In the genomic region with DNA sequence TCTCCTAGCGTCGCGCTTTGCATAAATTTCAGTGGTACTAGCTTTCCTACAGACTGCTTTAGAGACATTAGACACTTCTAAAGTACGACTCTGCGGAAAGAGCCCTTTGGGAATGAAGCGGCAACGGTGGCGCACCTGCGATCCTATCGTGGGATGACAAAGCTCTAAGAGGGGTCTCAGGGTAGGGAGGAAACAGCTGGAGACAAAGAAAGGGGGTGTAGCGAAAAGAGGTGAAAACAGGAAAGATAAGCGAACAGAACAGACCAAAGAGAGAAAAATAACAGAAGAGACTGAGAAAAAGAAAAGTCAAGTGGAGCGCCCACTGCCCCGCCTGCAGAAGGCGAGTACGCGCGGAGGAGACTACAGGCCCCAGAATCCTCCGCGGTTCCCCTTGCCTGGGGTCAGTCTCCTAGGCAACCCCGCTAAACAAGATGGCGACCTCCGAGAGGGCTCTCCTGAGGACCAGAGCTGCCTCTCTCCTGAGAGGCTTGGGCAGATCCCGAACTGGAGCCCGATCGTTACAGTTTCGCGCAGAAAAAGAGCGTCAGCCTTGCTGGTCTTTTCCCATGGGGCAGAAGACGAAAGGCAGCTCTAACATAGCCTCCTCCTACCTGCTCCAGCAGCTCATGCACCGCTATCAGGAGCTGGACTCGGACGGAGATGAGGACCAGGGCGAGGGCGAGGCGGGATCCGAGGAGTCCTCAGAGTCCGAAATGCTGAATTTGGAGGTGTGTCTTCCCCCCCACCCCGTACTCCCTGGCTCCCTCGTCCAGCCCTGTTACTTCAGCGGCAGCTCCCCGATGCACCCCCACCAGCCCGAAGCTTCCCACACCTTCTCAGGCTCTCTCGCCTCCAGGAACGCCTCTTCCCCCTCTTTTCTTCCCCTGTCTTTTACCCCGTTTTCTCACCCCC, we compare ENCODE assay signal across 8 cellular contexts. TPM values are rescaled to one million over a fixed set of nuclear protein-coding genes. Genes with fewer than 3 reads are reported as not detected.
DNase-seq lines count a peak whose midpoint lies in the region; ATAC-seq, FAIRE-seq and TF ChIP-seq lines count a peak whose summit lies in the region.

A gene with protein sequence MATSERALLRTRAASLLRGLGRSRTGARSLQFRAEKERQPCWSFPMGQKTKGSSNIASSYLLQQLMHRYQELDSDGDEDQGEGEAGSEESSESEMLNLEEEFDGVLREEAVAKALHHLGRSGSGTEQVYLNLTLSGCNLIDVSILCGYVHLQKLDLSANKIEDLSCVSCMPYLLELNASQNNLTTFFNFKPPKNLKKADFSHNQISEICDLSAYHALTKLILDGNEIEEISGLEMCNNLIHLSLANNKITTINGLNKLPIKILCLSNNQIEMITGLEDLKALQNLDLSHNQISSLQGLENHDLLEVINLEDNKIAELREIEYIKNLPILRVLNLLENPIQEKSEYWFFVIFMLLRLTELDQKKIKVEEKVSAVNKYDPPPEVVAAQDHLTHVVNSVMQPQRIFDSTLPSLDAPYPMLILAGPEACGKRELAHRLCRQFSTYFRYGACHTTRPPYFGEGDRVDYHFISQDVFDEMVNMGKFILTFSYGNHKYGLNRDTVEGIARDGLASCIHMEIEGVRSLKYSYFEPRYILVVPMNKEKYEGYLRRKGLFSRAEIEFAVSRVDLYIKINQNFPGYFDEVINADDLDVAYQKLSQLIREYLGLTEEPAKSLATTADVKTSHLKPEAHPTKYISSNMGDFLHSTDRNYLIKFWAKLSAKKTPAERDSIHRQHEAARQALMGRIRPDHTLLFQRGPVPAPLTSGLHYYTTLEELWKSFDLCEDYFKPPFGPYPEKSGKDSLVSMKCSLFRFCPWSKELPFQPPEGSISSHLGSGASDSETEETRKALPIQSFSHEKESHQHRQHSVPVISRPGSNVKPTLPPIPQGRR (plus strand): TSS at position 404 of the 912 bp plus-strand sequence. CDS start 28 bp downstream, at position 432.

- TF ChIP-seq EP300 in HepG2 (IDR thresholded peaks at IDR 0.05; ENCODE audit: low read depth in 2 of 2, low read length in 2 of 2) = no peak
- TF ChIP-seq EP300 in HepG2 (CRISPR knock-in tag; IDR thresholded peaks at IDR 0.05; ENCODE audit: borderline replicate concordance) = no peak

- 10% methylated on average over 30 of the region's 46 CpGs for WGBS in HepG2 (ENCODE audit: low lambda C conversion rate)

- peak within 1 kb of the TSS; percentile 50; the same call in 1 of the 2 replicates for H3K9ac ChIP-seq in HepG2 (ENCODE audit: insufficient read depth, low read depth, low read length)

- POLR2A ChIA-PET in BJ (lab: Charles Lee) = no interaction called here
- POLR2A ChIA-PET in HepG2 (lab: Yijun Ruan, JAX) = interaction anchor here (1.2 kb wide), 1 partner anchor 14 kb away, joined by 3 read pairs; no protein-coding TSS in a partner anchor

- peak; percentile 10 for DNase-seq in BJ (ENCODE audit: low read depth)
- DNase-seq in NCI-H524 (lab: John Stamatoyannopoulos, UW) = peak; percentile 53 to 71
- peak; percentile 70 for DNase-seq in activated CD4-positive, alpha-beta T cell treated with anti-CD3 and anti-CD28 coated beads, Interleukin-2, amount 50 U/mL, for 1 hour
- peak; percentile 42 to 73 for DNase-seq in dermis microvascular lymphatic vessel endothelial cell (ENCODE audit: low read depth in 2 of 2)
- DNase-seq in HepG2 (ENCODE audit: low spot score) = peak; percentile 64
- DNase-seq in stimulated activated CD4-positive, alpha-beta T cell treated with anti-CD3 and anti-CD28 coated beads, Interleukin-1b, Interleukin-23, amount 100 ng/mL, for 48 hours = peak; percentile 79

- no peaks in the 10 kb centered on the region for H3K79me2 ChIP-seq in HepG2 (ENCODE audit: insufficient read depth, low read length)

- CTCF ChIA-PET in BJ (lab: Yijun Ruan, JAX) = interaction anchor here (2.0 kb wide), 1 partner anchor 14 kb away, joined by 14 read pairs; no protein-coding TSS in a partner anchor
- CTCF ChIA-PET in HepG2 (lab: Yijun Ruan, JAX; ENCODE audit: low intra/inter-chr PET ratio, low total read pairs) = no interaction called here

- peaks cover 2% of the 10 kb centered on the region; the same call in 1 of the 2 replicates for H3K27me3 ChIP-seq in BJ (ENCODE audit: control insufficient read depth, insufficient read depth, low read length)
- 0 out of 5 replicates have a peak, but pooled peaks cover 0 to 3% of the 10 kb centered on the region in 2 experiments for H3K27me3 ChIP-seq in HepG2 (ENCODE audit: control insufficient read depth in 1 of 2, insufficient read depth in 2 of 2, low read length in 2 of 2)

- no peak within 1 kb of the TSS for H2AFZ ChIP-seq in HepG2 (ENCODE audit: low read length)

- H3K4me2 ChIP-seq in HepG2 (ENCODE audit: low read depth, low read length) = peak within 1 kb of the TSS; percentile 93

- TF ChIP-seq CTCF in BJ (IDR thresholded peaks at IDR 0.05; ENCODE audit: insufficient read depth, low read depth, low read length) (no peak), HepG2 (CRISPR knock-in tag; IDR thresholded peaks at IDR 0.05) (no peak)

- no peak within 1 kb of the TSS for H3K27ac ChIP-seq in HepG2 (ENCODE audit: extremely low read length, insufficient read depth, low read length)

- 0 out of 2 replicates have a peak, but pooled peaks have one; percentile 31 for TF ChIP-seq RAD21 in HepG2 (CRISPR knock-in tag; IDR thresholded peaks at IDR 0.05)

- H3K36me3 ChIP-seq in BJ (ENCODE audit: control insufficient read depth, insufficient read depth, low read length) (no peaks in the 10 kb centered on the region), HepG2 (replicated peaks in 1 of 2; ENCODE audit: control insufficient read depth in 1 of 2, insufficient read depth in 2 of 2, low read length in 2 of 2) (no peaks in the 10 kb centered on the region)

- peaks cover 12% of the 10 kb centered on the region; the same call in 1 of the 2 replicates for H3K4me1 ChIP-seq in HepG2 (ENCODE audit: insufficient read depth, low read length)

- peak; percentile 18 for FAIRE-seq in HepG2 (lab: Jason Lieb, UNC)

- no peaks in the 10 kb centered on the region for H3K9me3 ChIP-seq in HepG2 (ENCODE audit: low read length)

- no peaks in the 10 kb centered on the region; the same call in 1 of the 2 replicates for H4K20me1 ChIP-seq in HepG2 (ENCODE audit: insufficient read depth, low read length)

- BruUV-seq in HepG2 (replicated peaks; lab: Mats Ljungman, UMichigan) = no TSS peak

- peak within 1 kb of the TSS; percentile 54 for H3K4me3 ChIP-seq in BJ (ENCODE audit: low read depth, low read length)
- peak within 1 kb of the TSS; percentile 72 to 94 (median 79) for H3K4me3 ChIP-seq in HepG2 (replicated peaks in 1 of 3; ENCODE audit: insufficient read depth in 1 of 3, low read depth in 2 of 3, low read length in 3 of 3)

- ATAC-seq in GM19372 (IDR thresholded peaks at IDR 0.05; ENCODE audit: low read depth, unreplicated experiment) = peak; percentile 100
- ATAC-seq in HG03460 (IDR thresholded peaks at IDR 0.05; ENCODE audit: unreplicated experiment) = peak; percentile 100
- ATAC-seq in HepG2 = peak; percentile 100

- in situ Hi-C loops in HepG2 (cut with HindIII; ENCODE audit: extremely low pct_ligation_motif_present, low pct_unique_long_range_greater_than_20kb) = no loop called here

- TF ChIP-seq POLR2A in HepG2 (IDR thresholded peaks at IDR 0.05; ENCODE audit: insufficient read depth in 1 of 2, low read depth in 2 of 2, low read length in 2 of 2) = no peak

- intact Hi-C loops in HepG2 (cut with micrococcal nuclease; ENCODE audit: unreplicated experiment) = loop anchor here (10.0 kb wide), 1 partner anchor 92 kb away; no protein-coding TSS in a partner anchor

TF ChIP-seq in HepG2, 621 proteins besides CTCF, POLR2A, EP300 and RAD21 (continues in another document):
- TF ChIP-seq MEIS2 (CRISPR knock-in tag; IDR thresholded peaks at IDR 0.05) (no peak), SRSF1 (optimal IDR thresholded peaks at IDR 0.05; ENCODE audit: low read depth, low read length) (no peak), SUZ12 (IDR thresholded peaks at IDR 0.05; ENCODE audit: low read depth, low read length) (peak; percentile 54), MBNL3 (CRISPR knock-in tag; conservative IDR thresholded peaks at IDR 0.05) (no peak)
- TF ChIP-seq, protein P1, sequence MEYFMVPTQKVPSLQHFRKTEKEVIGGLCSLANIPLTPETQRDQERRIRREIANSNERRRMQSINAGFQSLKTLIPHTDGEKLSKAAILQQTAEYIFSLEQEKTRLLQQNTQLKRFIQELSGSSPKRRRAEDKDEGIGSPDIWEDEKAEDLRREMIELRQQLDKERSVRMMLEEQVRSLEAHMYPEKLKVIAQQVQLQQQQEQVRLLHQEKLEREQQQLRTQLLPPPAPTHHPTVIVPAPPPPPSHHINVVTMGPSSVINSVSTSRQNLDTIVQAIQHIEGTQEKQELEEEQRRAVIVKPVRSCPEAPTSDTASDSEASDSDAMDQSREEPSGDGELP (IDR thresholded peaks at IDR 0.05; ENCODE audit: borderline replicate concordance, low read depth) = no peak

RNA-seq across cellular contexts. Expression of the gene that starts here (rescaled TPM):
- polyA plus RNA-seq in BJ (2011; rRNA removed) (0.05 TPM in 1 of 2 replicates, not detected in the other), HepG2 (2011; rRNA removed) (0.13 and 0.20 TPM in 2 replicates)
- 0.09 TPM in 1 of 2 replicates, not detected in the other for polyA minus RNA-seq in BJ (2011; rRNA and poly(A)+ RNA removed)
- total RNA-seq in dermis microvascular lymphatic vessel endothelial cell (under 0.01 and 0.13 TPM in 2 replicates), HepG2 (2016; rRNA removed; fragmentation: Illumina TruSeq; extraction: Trizol) (0.18 TPM in 1 of 2 replicates, not detected in the other)
- 0.30 and 0.44 TPM in 2 replicates for total RNA-seq in HepG2 (2016; cell fraction: cytosol; rRNA removed; fragmentation: Illumina TruSeq; extraction: Trizol; ENCODE audit: low read depth)
- 0.04 and 0.15 TPM in 2 replicates for total RNA-seq in HepG2 (2016; cell fraction: insoluble cytoplasmic fraction; rRNA removed; fragmentation: Illumina TruSeq; extraction: Trizol)
- total RNA-seq in HepG2 (2016; cell fraction: membrane; rRNA removed; fragmentation: Illumina TruSeq; extraction: Trizol) = 0.07 and 0.15 TPM in 2 replicates
- total RNA-seq in HepG2 (2016; cell fraction: nucleus; rRNA removed; fragmentation: Illumina TruSeq; extraction: Trizol) = 0.22 and 1.1 TPM in 2 replicates
- 0.01 and 0.05 TPM in 2 replicates for polyA plus RNA-seq in HepG2 (2011; cell fraction: cytosol; rRNA removed)
- 0.40 and 0.42 TPM in 2 replicates for polyA plus RNA-seq in HepG2 (2011; cell fraction: nucleus; rRNA removed)
- 0.11 TPM in 1 of 2 replicates, not detected in the other for polyA plus RNA-seq in HepG2 (2012)
- polyA plus RNA-seq in HepG2 (2016; cell fraction: cytosol; fragmentation: Illumina TruSeq; extraction: Trizol; ENCODE audit: low read depth) = not detected in 2 replicates
- polyA plus RNA-seq in HepG2 (2016; cell fraction: insoluble cytoplasmic fraction; fragmentation: Illumina TruSeq; extraction: Trizol; ENCODE audit: low read depth) = not detected in 2 replicates
- not detected in 2 replicates for polyA plus RNA-seq in HepG2 (2016; cell fraction: membrane; fragmentation: Illumina TruSeq; extraction: Trizol; ENCODE audit: low read depth)
- polyA plus RNA-seq in HepG2 (2016; cell fraction: nucleus; fragmentation: Illumina TruSeq; extraction: Trizol; ENCODE audit: insufficient read depth, low read depth) = 0.38 and 0.39 TPM in 2 replicates
- polyA minus RNA-seq in HepG2 (2011; rRNA and poly(A)+ RNA removed; ENCODE audit: low replicate concordance) = 0.04 and 1.3 TPM in 2 replicates
- not detected in 2 replicates for polyA minus RNA-seq in HepG2 (2011; cell fraction: cytosol; rRNA and poly(A)+ RNA removed)
- polyA minus RNA-seq in HepG2 (2011; cell fraction: nucleus; rRNA and poly(A)+ RNA removed) = 0.62 and 1.4 TPM in 2 replicates

Comparison
In these comparisons a context has a peak if more than half of its experiments do, and no peak if none do; other contexts are left out.
1. Peak in DNase-seq and H3K4me3 ChIP-seq in BJ; RNA of the gene not detected or under 1 TPM.
2. Peak in DNase-seq in dermis microvascular lymphatic vessel endothelial cell; RNA of the gene not detected or under 1 TPM.
3. DNase-seq: peak in every context shown above with its lines; median percentile 79 in stimulated activated CD4-positive, alpha-beta T cell treated with anti-CD3 and anti-CD28 coated beads, Interleukin-1b, Interleukin-23, amount 100 ng/mL, for 48 hours; 70 in activated CD4-positive, alpha-beta T cell treated with anti-CD3 and anti-CD28 coated beads, Interleukin-2, amount 50 U/mL, for 1 hour; 64 in HepG2; 62 in NCI-H524; 58 in dermis microvascular lymphatic vessel endothelial cell; 10 in BJ.